19 cellular contexts compared by ENCODE assay signal in the genomic region with DNA sequence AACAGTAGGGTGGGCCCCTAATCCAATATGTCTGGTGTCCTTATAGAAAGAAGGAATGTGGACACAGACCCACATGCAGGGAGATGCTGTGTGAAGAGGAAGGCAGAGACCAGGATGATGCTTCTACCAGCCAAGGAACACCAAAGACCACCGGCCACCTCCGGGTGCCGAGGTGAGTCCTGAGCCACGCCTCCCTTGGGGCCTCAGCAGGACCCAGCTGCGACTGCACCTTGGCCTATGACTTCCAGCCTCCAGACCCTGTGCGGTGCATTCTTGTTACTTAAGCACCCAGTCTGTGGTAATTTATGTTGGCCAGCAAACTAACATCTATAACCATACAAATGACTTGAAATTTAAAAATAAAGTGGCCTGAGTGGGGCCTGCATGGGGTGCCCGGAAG.
DNase-seq lines count a peak whose midpoint lies in the region; ATAC-seq and TF ChIP-seq lines count a peak whose summit lies in the region.
"Had no signal": no experiment of that assay in that cellular context is flagged by ENCODE, and none has a peak within 500 bp of the region (broad histone marks: within the 10 kb centered on the region; RNA-seq: fewer than 3 reads in every experiment).

No MANE protein-coding gene starts in this region.

- H3K36me3 Mint-ChIP-seq in GM23338 (ENCODE audit: low read depth): no peaks in the 10 kb centered on the region; the same call in 2 of the 3 replicates
- H3K36me3 Mint-ChIP-seq in endothelial cell (ENCODE audit: low read depth, unreplicated experiment): no peaks in the 10 kb centered on the region
- H3K36me3 Mint-ChIP-seq: activated CD8-positive, alpha-beta memory T cell treated with anti-CD3 and anti-CD28 coated beads, Interleukin-2, amount 10 ng/mL, durations not matched to agents 7 days and 5 days; CD4-positive, CD25-positive, alpha-beta regulatory T cell; stimulated activated naive B cell treated with anti-CD40 and anti-IgM and Interleukin-4, amounts not matched to agents 10 μg/mL and 1 μg/mL and 100 μg/mL, for 72 hours had no signal

- H3K9me3 Mint-ChIP-seq in GM23338 (no peaks in the 10 kb centered on the region; the same call in 2 of the 3 replicates), endothelial cell (ENCODE audit: unreplicated experiment) (no peaks in the 10 kb centered on the region)
- H3K9me3 Mint-ChIP-seq: activated T-helper 17 cell treated with anti-CD3 and anti-CD28 coated beads, Interleukin-2, amount 50 U/mL, for 72 hours; effector memory CD8-positive, alpha-beta T cell; stimulated activated naive B cell treated with anti-CD40 and anti-IgM and Interleukin-4, amounts not matched to agents 10 μg/mL and 1 μg/mL and 100 μg/mL, for 72 hours had no signal

- DNase-seq in GM23338 (ENCODE audit: low spot score): no peak
- no peak for DNase-seq in endothelial cell (ENCODE audit: low spot score)
- no peak for DNase-seq in substantia nigra (lab: John Stamatoyannopoulos, UW)
- no peak for DNase-seq in NCI-H2227 (lab: John Stamatoyannopoulos, UW; ENCODE audit: unreplicated experiment)
- DNase-seq in activated CD4-positive, CD25-positive, alpha-beta regulatory T cell (lab: John Stamatoyannopoulos, UW): no peak
- no peak for DNase-seq in OCI-M2 (lab: John Stamatoyannopoulos, UW; ENCODE audit: unreplicated experiment)
- DNase-seq in NCI-H1105 treated with DMSO at 0.1 percent for 48 hours (lab: John Stamatoyannopoulos, UW): no peak
- DNase-seq: ACHN; activated CD4-positive, alpha-beta T cell treated with anti-CD3 and anti-CD28 coated beads for 4 hours; activated CD8-positive, alpha-beta memory T cell treated with anti-CD3 and anti-CD28 coated beads, Interleukin-2, amount 10 ng/mL, durations not matched to agents 7 days and 5 days; CD4-positive, CD25-positive, alpha-beta regulatory T cell; effector memory CD8-positive, alpha-beta T cell; NCI-H1417; NCI-H526 treated with DMSO at 0.1 percent for 48 hours; stimulated activated naive B cell treated with anti-CD40 and anti-IgM and Interleukin-4, amounts not matched to agents 10 μg/mL and 1 μg/mL and 100 μg/mL, for 72 hours had no signal

- no peaks in the 10 kb centered on the region for H3F3A ChIP-seq in GM23338 (replicated peaks; ENCODE audit: low read depth)

- H3K4me2 ChIP-seq in GM23338: no peak overlapping the region
- H3K4me2 ChIP-seq: hepatocyte had no signal

- H3K4me1 ChIP-seq in GM23338 (ENCODE audit: insufficient read depth): peaks cover 13% of the 10 kb centered on the region; the same call in 1 of the 2 replicates
- peaks cover 8% of the 10 kb centered on the region for H3K4me1 ChIP-seq in muscle layer of colon (ENCODE audit: insufficient read depth, low read length)

- H3K27ac Mint-ChIP-seq in GM23338 (no peak overlapping the region), endothelial cell (ENCODE audit: unreplicated experiment) (peak overlapping the region; percentile 98)
- H3K27ac Mint-ChIP-seq: activated CD8-positive, alpha-beta memory T cell treated with anti-CD3 and anti-CD28 coated beads, Interleukin-2, amount 10 ng/mL, durations not matched to agents 7 days and 5 days; activated T-helper 17 cell treated with anti-CD3 and anti-CD28 coated beads, Interleukin-2, amount 50 U/mL, for 72 hours; CD4-positive, CD25-positive, alpha-beta regulatory T cell; effector memory CD8-positive, alpha-beta T cell; stimulated activated naive B cell treated with anti-CD40 and anti-IgM and Interleukin-4, amounts not matched to agents 10 μg/mL and 1 μg/mL and 100 μg/mL, for 72 hours had no signal

- no peaks in the 10 kb centered on the region for H3K27me3 ChIP-seq in GM23338 (ENCODE audit: insufficient read depth)
- no peaks in the 10 kb centered on the region for H3K27me3 ChIP-seq in muscle layer of colon (ENCODE audit: control insufficient read depth in 1 of 2, insufficient read depth in 2 of 2, low read length in 2 of 2)
- H3K27me3 ChIP-seq: hepatocyte had no signal

- H3K4me3 ChIP-seq in GM23338 (no peak overlapping the region), muscle layer of colon (ENCODE audit: low read depth in 1 of 2, low read length in 2 of 2) (no peak overlapping the region)
- H3K4me3 ChIP-seq: GM12878, hepatocyte had no signal

- H3K27ac ChIP-seq in GM23338 (ENCODE audit: low read depth): no peak overlapping the region
- peak overlapping the region; percentile 7 for H3K27ac ChIP-seq in muscle layer of colon (ENCODE audit: low read depth, low read length)
- peak overlapping the region; percentile 100 for H3K27ac ChIP-seq in substantia nigra (ENCODE audit: low read depth, low read length, poor library complexity, severe bottlenecking)
- H3K27ac ChIP-seq: hepatocyte had no signal

- H2AFZ ChIP-seq in GM23338: peak overlapping the region; percentile 90; the same call in 1 of the 2 replicates
- H2AFZ ChIP-seq: hepatocyte had no signal

- H3K4me1 Mint-ChIP-seq in GM23338: peaks cover 23% of the 10 kb centered on the region
- H3K4me1 Mint-ChIP-seq in endothelial cell (ENCODE audit: unreplicated experiment): peaks cover 66% of the 10 kb centered on the region
- H3K4me1 Mint-ChIP-seq: activated CD8-positive, alpha-beta memory T cell treated with anti-CD3 and anti-CD28 coated beads, Interleukin-2, amount 10 ng/mL, durations not matched to agents 7 days and 5 days; activated T-helper 17 cell treated with anti-CD3 and anti-CD28 coated beads, Interleukin-2, amount 50 U/mL, for 72 hours had no signal

- H3K9me2 ChIP-seq in GM23338 (ENCODE audit: insufficient read depth): no peaks in the 10 kb centered on the region

- H3K9me3 ChIP-seq in muscle layer of colon (ENCODE audit: low read length): no peaks in the 10 kb centered on the region

- no peaks in the 10 kb centered on the region for H3K79me2 ChIP-seq in GM23338 (replicated peaks; ENCODE audit: insufficient read depth)
- H3K79me2 ChIP-seq: hepatocyte had no signal

- TF ChIP-seq CTCF in GM23338 (conservative IDR thresholded peaks at IDR 0.05; ENCODE audit: low read depth in 2 of 2): no peak
- no peak for TF ChIP-seq CTCF in endothelial cell (IDR thresholded peaks at IDR 0.05; ENCODE audit: unreplicated experiment)

- H3K9ac ChIP-seq in muscle layer of colon (ENCODE audit: low read length): no peak overlapping the region

- no peaks in the 10 kb centered on the region for H3K36me3 ChIP-seq in GM23338 (ENCODE audit: insufficient read depth)
- no peaks in the 10 kb centered on the region for H3K36me3 ChIP-seq in muscle layer of colon (ENCODE audit: insufficient read depth, low read length)

- ATAC-seq in GM23338: no peak
- ATAC-seq: activated CD8-positive, alpha-beta memory T cell treated with anti-CD3 and anti-CD28 coated beads, Interleukin-2, amount 10 ng/mL, durations not matched to agents 7 days and 5 days; activated T-helper 17 cell treated with anti-CD3 and anti-CD28 coated beads, Interleukin-2, amount 50 U/mL, for 72 hours; effector memory CD8-positive, alpha-beta T cell; GM12878; stimulated activated naive B cell treated with anti-CD40 and anti-IgM and Interleukin-4, amounts not matched to agents 10 μg/mL and 1 μg/mL and 100 μg/mL, for 72 hours had no signal

- H3K4me3 Mint-ChIP-seq in GM23338 (no peak overlapping the region), endothelial cell (ENCODE audit: unreplicated experiment) (peak overlapping the region; percentile 37)
- H3K4me3 Mint-ChIP-seq: activated CD8-positive, alpha-beta memory T cell treated with anti-CD3 and anti-CD28 coated beads, Interleukin-2, amount 10 ng/mL, durations not matched to agents 7 days and 5 days; activated T-helper 17 cell treated with anti-CD3 and anti-CD28 coated beads, Interleukin-2, amount 50 U/mL, for 72 hours; CD4-positive, CD25-positive, alpha-beta regulatory T cell; effector memory CD8-positive, alpha-beta T cell; stimulated activated naive B cell treated with anti-CD40 and anti-IgM and Interleukin-4, amounts not matched to agents 10 μg/mL and 1 μg/mL and 100 μg/mL, for 72 hours had no signal

- H3K27me3 Mint-ChIP-seq in GM23338 (ENCODE audit: insufficient read depth, low read depth, poor library complexity) (peaks cover 17% of the 10 kb centered on the region), endothelial cell (ENCODE audit: unreplicated experiment) (peaks cover 13% of the 10 kb centered on the region)

- H4K20me1 ChIP-seq in GM23338 (replicated peaks; ENCODE audit: insufficient read depth): no peaks in the 10 kb centered on the region

TF ChIP-seq in GM23338, 12 proteins besides CTCF, POLR2A, EP300 and RAD21:
- no peak for TF ChIP-seq JUNB (IDR thresholded peaks at IDR 0.05; ENCODE audit: unreplicated experiment)
TF ChIP-seq in GM23338: peak in this region for 0.
